23 cellular contexts compared by ENCODE assay signal in genomic region chr14:95651028-95651427, GRCh38. TPM values are rescaled to one million over a fixed set of nuclear protein-coding genes. Genes with fewer than 3 reads are reported as not detected.
DNase-seq lines count a peak whose midpoint lies in the region; ATAC-seq, FAIRE-seq and TF ChIP-seq lines count a peak whose summit lies in the region.
"Had no signal": no experiment of that assay in that cellular context is flagged by ENCODE, and none has a peak within 500 bp of the region (broad histone marks: within the 10 kb centered on the region; RNA-seq: fewer than 3 reads in every experiment).

No MANE protein-coding gene starts in this region.

- ATAC-seq in stimulated activated naive B cell treated with anti-CD40 and anti-IgM and Interleukin-4, amounts not matched to agents 10 μg/mL and 1 μg/mL and 100 μg/mL, for 72 hours (replicated peaks), result no peak
- ATAC-seq in HG02623 (IDR thresholded peaks at IDR 0.05; ENCODE audit: unreplicated experiment), result no peak
- no peak for ATAC-seq in HG02970 (IDR thresholded peaks at IDR 0.05; ENCODE audit: low FRiP score, unreplicated experiment)

- H3K9ac ChIP-seq in BLaER1 treated with 17β-estradiol and CSF1 and Interleukin-3, amounts not matched to agents 10 nM and 100 nM, result no peak overlapping the region
- H3K9ac ChIP-seq in kidney (ENCODE audit: low read length in 2 of 2), result no peak overlapping the region

- H3K4me1 ChIP-seq in BLaER1 treated with 17β-estradiol and CSF1 and Interleukin-3, amounts not matched to agents 10 nM and 100 nM, result peaks cover 25 to 32% (median 28%) of the 10 kb centered on the region in 10 experiments
- peaks cover 55% of the 10 kb centered on the region for H3K4me1 ChIP-seq in OCI-LY7 (ENCODE audit: insufficient read depth, low read length, poor library complexity, severe bottlenecking)
- peaks cover 9% of the 10 kb centered on the region in 2 donors for H3K4me1 ChIP-seq in kidney (ENCODE audit: control insufficient read depth in 1 of 2, insufficient read depth in 1 of 2, low read depth in 1 of 2, low read length in 2 of 2)
- H3K4me1 ChIP-seq: Peyer's patch had no signal

- intact Hi-C loops in OCI-LY7 (cut with micrococcal nuclease; ENCODE audit: unreplicated experiment), result no loop called here
- intact Hi-C loops in kidney (cut with DNase I), result no loop called here

- peak overlapping the region; percentile 85; the same call in 1 of the 2 replicates for H2AFZ ChIP-seq in OCI-LY7 (ENCODE audit: low read length)

- no peak for FAIRE-seq in kidney (lab: Jason Lieb, UNC)
- FAIRE-seq: D721Med had no signal

- no peaks in the 10 kb centered on the region for H4K20me1 ChIP-seq in BLaER1 treated with 17β-estradiol and CSF1 and Interleukin-3, amounts not matched to agents 10 nM and 100 nM
- H4K20me1 ChIP-seq in OCI-LY7 (ENCODE audit: insufficient read depth, low read length), result no peaks in the 10 kb centered on the region

- peaks cover 0 to 17% (median 3%) of the 10 kb centered on the region in 11 experiments; a peak in 5 of 22 replicates for H3K9me3 ChIP-seq in BLaER1 treated with 17β-estradiol and CSF1 and Interleukin-3, amounts not matched to agents 10 nM and 100 nM (replicated peaks in 1 of 11)
- no peaks in the 10 kb centered on the region for H3K9me3 ChIP-seq in OCI-LY7 (ENCODE audit: low read length)
- no peaks in the 10 kb centered on the region for H3K9me3 ChIP-seq in kidney (ENCODE audit: control insufficient read depth in 1 of 2, low read length in 2 of 2)
- H3K9me3 ChIP-seq: Peyer's patch had no signal

- POLR2A ChIA-PET in OCI-LY7 (lab: Charles Lee), result interaction anchor here (1.1 to 10.0 kb wide), 5 partner anchors 8 to 61 kb away, joined by 3 to 127 read pairs (median 9); no protein-coding TSS in a partner anchor

- peak overlapping the region in 2 of 11 experiments; percentile 43 to 57; a peak in 2 of 22 replicates for H3K27ac ChIP-seq in BLaER1 treated with 17β-estradiol and CSF1 and Interleukin-3, amounts not matched to agents 10 nM and 100 nM
- H3K27ac ChIP-seq in OCI-LY7 (ENCODE audit: low read depth, low read length, poor library complexity, severe bottlenecking), result no peak overlapping the region
- H3K27ac ChIP-seq in kidney (ENCODE audit: low read depth in 2 of 2, low read length in 2 of 2), result peak overlapping the region; percentile 82 to 83
- H3K27ac ChIP-seq: Peyer's patch had no signal

- no peaks in the 10 kb centered on the region for H3K9me2 ChIP-seq in OCI-LY7 (ENCODE audit: insufficient read depth, low read length)

- H3K4me3 ChIP-seq in BLaER1 treated with 17β-estradiol and CSF1 and Interleukin-3, amounts not matched to agents 10 nM and 100 nM, result no peak overlapping the region
- no peak overlapping the region for H3K4me3 ChIP-seq in OCI-LY7 (ENCODE audit: low read depth, low read length, poor library complexity, severe bottlenecking)
- no peak overlapping the region for H3K4me3 ChIP-seq in kidney (ENCODE audit: low read length in 2 of 2)
- H3K4me3 ChIP-seq: Peyer's patch had no signal

- no peaks in the 10 kb centered on the region for H3K27me3 ChIP-seq in BLaER1 treated with 17β-estradiol and CSF1 and Interleukin-3, amounts not matched to agents 10 nM and 100 nM
- H3K27me3 ChIP-seq: Peyer's patch had no signal

- no peaks in the 10 kb centered on the region for H3K79me2 ChIP-seq in OCI-LY7 (ENCODE audit: insufficient read depth, low read depth, low read length)

- peaks cover 51 to 75% of the 10 kb centered on the region in 2 donors for H3K4me1 Mint-ChIP-seq in stimulated activated naive B cell treated with anti-CD40 and anti-IgM and Interleukin-4, amounts not matched to agents 10 μg/mL and 1 μg/mL and 100 μg/mL, for 72 hours

- H3K27ac Mint-ChIP-seq in stimulated activated naive B cell treated with anti-CD40 and anti-IgM and Interleukin-4, amounts not matched to agents 10 μg/mL and 1 μg/mL and 100 μg/mL, for 72 hours, result peak overlapping the region; percentile 37

- H3K9me3 Mint-ChIP-seq in stimulated activated naive B cell treated with anti-CD40 and anti-IgM and Interleukin-4, amounts not matched to agents 10 μg/mL and 1 μg/mL and 100 μg/mL, for 72 hours, result peaks cover 8% of the 10 kb centered on the region in 2 donors
- H3K9me3 Mint-ChIP-seq: H9 had no signal

- no peaks in the 10 kb centered on the region for H3K27me3 Mint-ChIP-seq in stimulated activated naive B cell treated with anti-CD40 and anti-IgM and Interleukin-4, amounts not matched to agents 10 μg/mL and 1 μg/mL and 100 μg/mL, for 72 hours

- CTCF ChIA-PET in OCI-LY7 (lab: Charles Lee; ENCODE audit: unreplicated experiment), result interaction anchor here (1.6 kb wide), 1 partner anchor 13 kb away, joined by 9 read pairs; no protein-coding TSS in a partner anchor

- no peaks in the 10 kb centered on the region for H3K36me3 ChIP-seq in BLaER1 treated with 17β-estradiol and CSF1 and Interleukin-3, amounts not matched to agents 10 nM and 100 nM
- no peaks in the 10 kb centered on the region for H3K36me3 ChIP-seq in OCI-LY7 (ENCODE audit: insufficient read depth, low read length)
- H3K36me3 ChIP-seq in kidney (ENCODE audit: control insufficient read depth in 1 of 2, insufficient read depth in 2 of 2, low read length in 2 of 2), result no peaks in the 10 kb centered on the region
- H3K36me3 ChIP-seq: Peyer's patch had no signal

- H3K4me3 Mint-ChIP-seq in stimulated activated naive B cell treated with anti-CD40 and anti-IgM and Interleukin-4, amounts not matched to agents 10 μg/mL and 1 μg/mL and 100 μg/mL, for 72 hours, result no peak overlapping the region
- H3K4me3 Mint-ChIP-seq: H9 had no signal

- DNase-seq in OCI-LY7 (ENCODE audit: low spot score) (no peak), kidney (no peak), NCI-H187 treated with DMSO at 0.1 percent for 48 hours (lab: John Stamatoyannopoulos, UW) (no peak)
- DNase-seq in stimulated activated naive B cell treated with anti-CD40 and anti-IgM and Interleukin-4, amounts not matched to agents 10 μg/mL and 1 μg/mL and 100 μg/mL, for 72 hours, result no peak
- DNase-seq: AML-193, DMS53, GF-D8, H9, KG1, NCI-H1092 treated with DMSO at 0.1 percent for 48 hours, NCI-H1436 treated with DMSO at 0.1 percent for 48 hours, NCI-H2029, NCI-H226, NCI-H510A treated with DMSO at 0.1 percent for 48 hours, NCI-H748 treated with DMSO at 0.1 percent for 48 hours, Peyer's patch had no signal

- peak overlapping the region; percentile 31 to 81 (median 63) for H3K4me2 ChIP-seq in BLaER1 treated with 17β-estradiol and CSF1 and Interleukin-3, amounts not matched to agents 10 nM and 100 nM
- H3K4me2 ChIP-seq in OCI-LY7 (ENCODE audit: low read length), result 0 out of 2 replicates have a peak overlapping the region, but pooled peaks have one; percentile 62

- no TSS peak for BruUV-seq in OCI-LY7 (replicated peaks; lab: Mats Ljungman, UMichigan)

- TF ChIP-seq CTCF in OCI-LY7 (conservative IDR thresholded peaks at IDR 0.05; ENCODE audit: low read length), result no peak
- no peak for TF ChIP-seq CTCF in kidney (IDR thresholded peaks at IDR 0.05; ENCODE audit: borderline replicate concordance, extremely low read depth, insufficient read depth)

- peaks cover 0 to 4% of the 10 kb centered on the region in 2 donors for H3K36me3 Mint-ChIP-seq in stimulated activated naive B cell treated with anti-CD40 and anti-IgM and Interleukin-4, amounts not matched to agents 10 μg/mL and 1 μg/mL and 100 μg/mL, for 72 hours

RNA-seq across cellular contexts. Expression of gene TCL1B, which starts 35.2 kb away (rescaled TPM):
- total RNA-seq in OCI-LY7 (2014; rRNA removed; shearing (Covaris generic)), result 75.2 and 83.2 TPM in 2 replicates
- total RNA-seq in OCI-LY7 (2022) (5.6 and 5.7 TPM in 2 replicates), kidney (not detected)
- not detected for polyA plus RNA-seq in kidney (ENCODE audit: insufficient read depth, low read depth, low replicate concordance)
- total RNA-seq: A172, HT1080, Peyer's patch had no signal
- polyA plus RNA-seq: AG04450 had no signal
